28 cellular contexts compared by ENCODE assay signal in the genomic region with DNA sequence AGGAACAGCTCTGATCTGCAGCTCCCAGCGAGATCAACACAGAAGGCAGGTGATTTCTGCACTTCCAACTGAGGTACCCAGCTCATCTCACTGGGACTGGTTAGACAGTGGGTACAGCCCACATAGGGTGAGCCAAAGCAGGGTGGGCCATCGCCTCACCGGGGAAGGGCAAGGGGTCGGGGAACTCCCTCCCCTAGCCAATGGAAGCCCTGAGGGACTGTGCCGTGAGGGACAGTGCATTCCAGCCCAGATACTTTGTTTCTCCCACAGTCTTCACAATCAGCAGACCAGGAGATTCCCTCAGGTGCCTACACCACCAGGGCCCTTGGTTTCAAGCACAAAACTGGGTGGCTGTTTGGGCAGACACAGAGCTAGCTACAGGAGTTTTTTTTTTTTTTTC.
"Had no signal": no experiment of that assay in that cellular context is flagged by ENCODE, and none has a peak within 500 bp of the region (broad histone marks: within the 10 kb centered on the region; RNA-seq: fewer than 3 reads in every experiment).

No MANE protein-coding gene starts in this region.

- H3K27me3 Mint-ChIP-seq: stimulated activated naive CD8-positive, alpha-beta T cell treated with anti-CD3 and anti-CD28 coated beads, Interleukin-15, amount 100 ng/mL, for 72 hours; stimulated activated naive CD8-positive, alpha-beta T cell treated with anti-CD3 and anti-CD28 coated beads, Interleukin-15, Interleukin-2, amounts not matched to agents 100 ng/mL and 50 ng/mL, for 24 hours had no signal

- H3K36me3 ChIP-seq: stomach, suprapubic skin, thoracic aorta, thyroid gland, tibial artery, tibial nerve, transverse colon, upper lobe of left lung, upper lobe of right lung, uterus, vagina had no signal

- H3K4me1 Mint-ChIP-seq: stimulated activated effector memory CD8-positive, alpha-beta T cell treated with anti-CD3 and anti-CD28 coated beads, Interleukin-12 subunit alpha, Interleukin-12 subunit beta, amount 100 ng/mL, for 72 hours; stimulated activated memory B cell treated with anti-CD40 and anti-IgM and Interleukin-4, amounts not matched to agents 10 μg/mL and 1 μg/mL and 100 μg/mL, for 72 hours; stimulated activated naive B cell treated with anti-CD40 and anti-IgM and Interleukin-4, amounts not matched to agents 10 μg/mL and 1 μg/mL and 100 μg/mL, for 72 hours; stimulated activated naive CD8-positive, alpha-beta T cell treated with anti-CD3 and anti-CD28 coated beads, Interleukin-15, amount 100 ng/mL, for 72 hours had no signal

- H3K36me3 Mint-ChIP-seq: stimulated activated effector memory CD8-positive, alpha-beta T cell treated with anti-CD3 and anti-CD28 coated beads, Interleukin-12 subunit alpha, Interleukin-12 subunit beta, amount 100 ng/mL, for 72 hours; stimulated activated memory B cell treated with anti-CD40 and anti-IgM and Interleukin-4, amounts not matched to agents 10 μg/mL and 1 μg/mL and 100 μg/mL, for 72 hours; type B pancreatic cell had no signal

- H3K9me3 ChIP-seq: suprapubic skin, testis, thoracic aorta, thyroid gland, transverse colon, upper lobe of right lung, uterus, vagina had no signal

- FAIRE-seq: urothelium cell line had no signal

- H3K27ac Mint-ChIP-seq: stimulated activated effector memory CD8-positive, alpha-beta T cell treated with anti-CD3 and anti-CD28 coated beads, Interleukin-12 subunit alpha, Interleukin-12 subunit beta, amount 100 ng/mL, for 72 hours; stimulated activated memory B cell treated with anti-CD40 and anti-IgM and Interleukin-4, amounts not matched to agents 10 μg/mL and 1 μg/mL and 100 μg/mL, for 72 hours; stimulated activated naive B cell treated with anti-CD40 and anti-IgM and Interleukin-4, amounts not matched to agents 10 μg/mL and 1 μg/mL and 100 μg/mL, for 72 hours; stimulated activated naive CD8-positive, alpha-beta T cell treated with anti-CD3 and anti-CD28 coated beads, Interleukin-15, amount 100 ng/mL, for 72 hours; stimulated activated naive CD8-positive, alpha-beta T cell treated with anti-CD3 and anti-CD28 coated beads, Interleukin-15, Interleukin-2, amounts not matched to agents 100 ng/mL and 50 ng/mL, for 24 hours; type B pancreatic cell had no signal

- ATAC-seq: stimulated activated effector memory CD8-positive, alpha-beta T cell treated with anti-CD3 and anti-CD28 coated beads, Interleukin-12 subunit alpha, Interleukin-12 subunit beta, amount 100 ng/mL, for 72 hours; stimulated activated memory B cell treated with anti-CD40 and anti-IgM and Interleukin-4, amounts not matched to agents 10 μg/mL and 1 μg/mL and 100 μg/mL, for 72 hours; stimulated activated naive B cell treated with anti-CD40 and anti-IgM and Interleukin-4, amounts not matched to agents 10 μg/mL and 1 μg/mL and 100 μg/mL, for 72 hours; stimulated activated naive CD8-positive, alpha-beta T cell treated with anti-CD3 and anti-CD28 coated beads, Interleukin-15, amount 100 ng/mL, for 72 hours; stimulated activated naive CD8-positive, alpha-beta T cell treated with anti-CD3 and anti-CD28 coated beads, Interleukin-15, Interleukin-2, amounts not matched to agents 100 U/mL and 50 U/mL, for 24 hours; upper lobe of right lung had no signal

- H3K4me3 Mint-ChIP-seq: stimulated activated effector memory CD8-positive, alpha-beta T cell treated with anti-CD3 and anti-CD28 coated beads, Interleukin-12 subunit alpha, Interleukin-12 subunit beta, amount 100 ng/mL, for 72 hours; stimulated activated memory B cell treated with anti-CD40 and anti-IgM and Interleukin-4, amounts not matched to agents 10 μg/mL and 1 μg/mL and 100 μg/mL, for 72 hours; stimulated activated naive B cell treated with anti-CD40 and anti-IgM and Interleukin-4, amounts not matched to agents 10 μg/mL and 1 μg/mL and 100 μg/mL, for 72 hours; stimulated activated naive CD8-positive, alpha-beta T cell treated with anti-CD3 and anti-CD28 coated beads, Interleukin-15, amount 100 ng/mL, for 72 hours; stimulated activated naive CD8-positive, alpha-beta T cell treated with anti-CD3 and anti-CD28 coated beads, Interleukin-15, Interleukin-2, amounts not matched to agents 100 ng/mL and 50 ng/mL, for 24 hours; type B pancreatic cell had no signal

- H3K27ac ChIP-seq: stomach, suprapubic skin, testis, thoracic aorta, thyroid gland, tibial artery, tibial nerve, transverse colon, upper lobe of left lung, upper lobe of right lung, uterus, vagina had no signal

- H3K27me3 ChIP-seq: suprapubic skin, testis, thyroid gland, tibial artery, tibial nerve, transverse colon, upper lobe of left lung, upper lobe of right lung, uterus, vagina had no signal

- DNase-seq: stimulated activated CD4-positive, alpha-beta T cell treated with anti-CD3 and anti-CD28 coated beads, Interleukin-2, amount 100 ng/mL, for 48 hours; stimulated activated CD4-positive, alpha-beta T cell treated with anti-CD3 and anti-CD28 coated beads, Interleukin-4, amount 100 ng/mL, for 1 hour; stimulated activated CD4-positive, alpha-beta T cell treated with anti-CD3 and anti-CD28 coated beads, Interleukin-4, amount 100 ng/mL, for 24 hours; stimulated activated CD4-positive, alpha-beta T cell treated with anti-CD3 and anti-CD28 coated beads, Interleukin-4, amount 100 ng/mL, for 4 hours; stimulated activated CD8-positive, alpha-beta memory T cell treated with anti-CD3 and anti-CD28 coated beads, Interleukin-4, amount 100 ng/mL, for 48 hours; stimulated activated naive B cell treated with anti-CD40 and anti-IgM and Interleukin-4, amounts not matched to agents 10 μg/mL and 1 μg/mL and 100 μg/mL, for 72 hours; stimulated activated naive CD4-positive, alpha-beta T cell; stimulated activated naive CD4-positive, alpha-beta T cell treated with Interleukin-2 at 50 U/mL for 16 hours; stimulated activated naive CD8-positive, alpha-beta T cell treated with anti-CD3 and anti-CD28 coated beads, Interleukin-15, amount 100 ng/mL, for 72 hours; stimulated activated naive CD8-positive, alpha-beta T cell treated with anti-CD3 and anti-CD28 coated beads, Interleukin-15, Interleukin-2, amounts not matched to agents 100 U/mL and 50 U/mL, for 24 hours; stomach; substantia nigra; testis; tibial artery; transverse colon; upper lobe of left lung; upper lobe of right lung; uterus had no signal

- H3K4me1 ChIP-seq: stomach, suprapubic skin, testis, tibial artery, tibial nerve, transverse colon, upper lobe of left lung, upper lobe of right lung, uterus, vagina had no signal

- H3K4me3 ChIP-seq: stomach, suprapubic skin, testis, thoracic aorta, thyroid gland, tibial artery, tibial nerve, transverse colon, upper lobe of left lung, upper lobe of right lung, uterus, vagina had no signal
